Comparison of ENCODE assay signal across 18 cellular contexts in the genomic region with DNA sequence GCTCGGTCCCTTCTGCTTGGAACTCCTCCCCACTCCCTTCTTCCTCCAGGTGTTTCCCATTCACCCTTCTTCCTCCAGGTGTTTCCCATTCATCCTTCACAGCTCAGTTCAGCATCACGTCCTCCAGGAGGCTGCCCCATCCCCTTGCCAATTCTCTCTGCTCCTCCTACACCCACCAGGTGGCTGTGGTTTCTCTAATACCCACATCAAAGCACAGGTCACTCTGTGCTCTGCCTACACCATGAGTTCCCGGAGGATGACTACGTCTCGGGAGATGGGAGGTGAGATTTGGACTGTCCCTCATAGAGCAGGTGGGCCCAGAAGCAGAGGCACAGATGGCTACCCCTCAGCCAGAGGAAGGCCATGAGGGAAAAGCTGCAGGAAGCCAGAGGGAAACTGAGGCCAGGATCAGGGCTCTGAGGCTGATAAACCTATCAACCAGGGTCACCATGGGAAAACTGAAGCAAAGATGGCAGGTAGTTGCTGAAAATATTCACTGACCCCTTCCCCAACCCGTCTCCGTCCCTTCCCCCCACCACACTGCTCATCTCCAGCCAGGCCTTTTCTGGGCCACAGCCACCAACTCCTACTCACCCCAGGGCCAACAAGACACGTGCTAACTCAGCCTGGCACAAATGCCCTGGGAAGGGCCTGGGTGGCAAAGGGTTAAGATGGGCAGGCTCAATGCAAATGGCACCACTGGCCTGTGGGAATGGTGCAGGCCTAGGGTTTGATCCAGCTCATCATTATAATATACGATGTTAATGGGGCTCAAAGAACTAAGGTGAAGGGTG. TPM values are rescaled to one million over a fixed set of nuclear protein-coding genes. Genes with fewer than 3 reads are reported as not detected.
"Had no signal": no experiment of that assay in that cellular context is flagged by ENCODE, and none has a peak within 500 bp of the region (broad histone marks: within the 10 kb centered on the region; RNA-seq: fewer than 3 reads in every experiment).

No MANE protein-coding gene starts in this region.

- H3K9me3 ChIP-seq: esophagus squamous epithelium, mucosa of descending colon, sigmoid colon had no signal

- H3K4me1 Mint-ChIP-seq: naive thymus-derived CD8-positive, alpha-beta T cell had no signal

- H3K36me3 ChIP-seq: esophagus squamous epithelium, sigmoid colon had no signal

- H3K4me3 Mint-ChIP-seq: effector memory CD8-positive, alpha-beta T cell; naive thymus-derived CD8-positive, alpha-beta T cell had no signal

- H3K4me2 ChIP-seq: hepatocyte had no signal

- DNase-seq: effector memory CD8-positive, alpha-beta T cell; esophagus squamous epithelium; foreskin fibroblast; head of caudate nucleus; left colon; left ventricle myocardium superior; mucosa of descending colon; naive thymus-derived CD8-positive, alpha-beta T cell; posterior cingulate gyrus; sigmoid colon; stimulated activated CD4-positive, alpha-beta T cell treated with anti-CD3 and anti-CD28 coated beads, Interleukin-12 subunit alpha, Interleukin-12 subunit beta, amount 100 ng/mL, for 4 hours; stimulated activated naive CD4-positive, alpha-beta T cell treated with Interleukin-2 at 50 U/mL for 16 hours; trophoblast cell had no signal

- H3K4me3 ChIP-seq: esophagus squamous epithelium, hepatocyte, lung, mucosa of descending colon, sigmoid colon, skin epidermis had no signal

- ATAC-seq: effector memory CD8-positive, alpha-beta T cell; left colon; left ventricle myocardium superior; mucosa of descending colon; naive thymus-derived CD8-positive, alpha-beta T cell had no signal

- H3K27ac ChIP-seq: esophagus squamous epithelium, hepatocyte, sigmoid colon, skin epidermis had no signal

- H3K36me3 Mint-ChIP-seq: naive thymus-derived CD8-positive, alpha-beta T cell had no signal

- H3K27me3 ChIP-seq: esophagus squamous epithelium, hepatocyte, sigmoid colon had no signal

- H3K79me2 ChIP-seq: hepatocyte had no signal

- H3K4me1 ChIP-seq: esophagus squamous epithelium had no signal

- H3K9me3 Mint-ChIP-seq: effector memory CD8-positive, alpha-beta T cell; naive thymus-derived CD8-positive, alpha-beta T cell had no signal

- H3K27ac Mint-ChIP-seq: effector memory CD8-positive, alpha-beta T cell; naive thymus-derived CD8-positive, alpha-beta T cell had no signal

- H2AFZ ChIP-seq: hepatocyte had no signal

RNA-seq across cellular contexts. Expression of gene CPXM2, which starts 56.6 kb away (rescaled TPM):
- total RNA-seq: naive thymus-derived CD8-positive, alpha-beta T cell; osteocyte had no signal
- polyA plus RNA-seq: naive thymus-derived CD8-positive, alpha-beta T cell; neural cell had no signal
